Comparison of ENCODE assay signal across 32 cellular contexts in genomic region chr7:97018775-97019535, GRCh38. TPM values are rescaled to one million over a fixed set of nuclear protein-coding genes. Genes with fewer than 3 reads are reported as not detected.
DNase-seq lines count a peak whose midpoint lies in the region; ATAC-seq, FAIRE-seq and TF ChIP-seq lines count a peak whose summit lies in the region.
"Had no signal": no experiment of that assay in that cellular context is flagged by ENCODE, and none has a peak within 500 bp of the region (broad histone marks: within the 10 kb centered on the region; RNA-seq: fewer than 3 reads in every experiment).

No MANE protein-coding gene starts in this region.

- H3K4me1 Mint-ChIP-seq in GM23338 (peaks cover 61% of the 10 kb centered on the region), neural crest cell (peaks cover 33% of the 10 kb centered on the region), endothelial cell (ENCODE audit: unreplicated experiment) (peaks cover 52% of the 10 kb centered on the region)

- peaks cover 7% of the 10 kb centered on the region; the same call in 1 of the 3 replicates for H3K9me3 Mint-ChIP-seq in GM23338
- no peaks in the 10 kb centered on the region for H3K9me3 Mint-ChIP-seq in neural crest cell
- H3K9me3 Mint-ChIP-seq in endothelial cell (ENCODE audit: unreplicated experiment): no peaks in the 10 kb centered on the region
- H3K9me3 Mint-ChIP-seq: activated T-cell treated with anti-CD3 and anti-CD28 coated beads, Interleukin-2, amount 50 U/mL, for 24 hours; effector memory CD8-positive, alpha-beta T cell had no signal

- ATAC-seq in A549 (no peak), GM23338 (no peak), HG03565 (IDR thresholded peaks at IDR 0.05; ENCODE audit: unreplicated experiment) (no peak), GM19397 (IDR thresholded peaks at IDR 0.05; ENCODE audit: unreplicated experiment) (no peak)
- ATAC-seq: effector memory CD8-positive, alpha-beta T cell; esophagus mucosa; foreskin keratinocyte; heart left ventricle; HepG2 had no signal

- CTCF ChIA-PET in A549 (lab: Yijun Ruan, JAX): interaction anchor here (5.3 kb wide), 1 partner anchor 8 kb away, joined by 40 read pairs; no protein-coding TSS in a partner anchor

- H3K27ac ChIP-seq in A549 (no peak overlapping the region), GM23338 (ENCODE audit: low read depth) (no peak overlapping the region), esophagus muscularis mucosa (replicated peaks in 1 of 4) (no peak overlapping the region), small intestine (ENCODE audit: low read depth in 1 of 2, low read length in 1 of 2) (no peak overlapping the region)
- H3K27ac ChIP-seq: foreskin keratinocyte, heart left ventricle, sigmoid colon, SJCRH30, transverse colon had no signal

- TF ChIP-seq CTCF in A549 (IDR thresholded peaks at IDR 0.05) (no peak), GM23338 (conservative IDR thresholded peaks at IDR 0.05; ENCODE audit: low read depth in 2 of 2) (no peak), esophagus muscularis mucosa (IDR thresholded peaks at IDR 0.05) (no peak), neural crest cell (conservative IDR thresholded peaks at IDR 0.05) (no peak), endothelial cell (IDR thresholded peaks at IDR 0.05; ENCODE audit: unreplicated experiment) (no peak)

- H3K27ac Mint-ChIP-seq in GM23338 (no peak overlapping the region), neural crest cell (ENCODE audit: unreplicated experiment) (no peak overlapping the region), endothelial cell (ENCODE audit: unreplicated experiment) (no peak overlapping the region)
- H3K27ac Mint-ChIP-seq: activated T-cell treated with anti-CD3 and anti-CD28 coated beads, Interleukin-2, amount 50 U/mL, for 24 hours; effector memory CD8-positive, alpha-beta T cell had no signal

- TF ChIP-seq EP300 in A549 (IDR thresholded peaks at IDR 0.05): no peak
- no peak for TF ChIP-seq EP300 in esophagus muscularis mucosa (IDR thresholded peaks at IDR 0.05)

- peak overlapping the region; percentile 23; the same call in 2 of the 3 replicates for H3K4me2 ChIP-seq in A549
- 0 out of 2 replicates have a peak overlapping the region, but pooled peaks have one; percentile 51 for H3K4me2 ChIP-seq in GM23338

- H3K4me3 ChIP-seq in A549 (no peak overlapping the region), GM23338 (0 out of 2 replicates have a peak overlapping the region, but pooled peaks have one; percentile 30), esophagus muscularis mucosa (peak overlapping the region in 1 of 4 donors; percentile 1), small intestine (ENCODE audit: low read depth in 1 of 2, low read length in 2 of 2) (no peak overlapping the region)
- H3K4me3 ChIP-seq: sigmoid colon, SJCRH30, transverse colon had no signal

- H3K36me3 ChIP-seq in GM23338 (ENCODE audit: insufficient read depth) (no peaks in the 10 kb centered on the region), esophagus muscularis mucosa (no peaks in the 10 kb centered on the region), small intestine (ENCODE audit: control insufficient read depth in 2 of 2, insufficient read depth in 2 of 2, low read length in 2 of 2) (no peaks in the 10 kb centered on the region)
- H3K36me3 ChIP-seq: heart left ventricle, sigmoid colon, SJCRH30, transverse colon had no signal

- POLR2A ChIA-PET in A549 (lab: Yijun Ruan, JAX): no interaction called here

- peaks cover 100% of the 10 kb centered on the region for H3K27me3 ChIP-seq in GM23338 (ENCODE audit: insufficient read depth)
- H3K27me3 ChIP-seq in esophagus muscularis mucosa: peaks cover 4 to 100% (median 76%) of the 10 kb centered on the region in 4 donors
- H3K27me3 ChIP-seq in small intestine (ENCODE audit: control insufficient read depth in 2 of 2, insufficient read depth in 2 of 2, low read length in 2 of 2): peaks cover 21 to 55% of the 10 kb centered on the region in 2 donors
- H3K27me3 ChIP-seq: SJCRH30 had no signal

- TF ChIP-seq POLR2A in A549 (IDR thresholded peaks at IDR 0.05; ENCODE audit: low read length): no peak
- no peak for TF ChIP-seq POLR2A in esophagus muscularis mucosa (IDR thresholded peaks at IDR 0.05; ENCODE audit: low read depth)

- H3K9me3 ChIP-seq in A549: no peaks in the 10 kb centered on the region
- no peaks in the 10 kb centered on the region for H3K9me3 ChIP-seq in esophagus muscularis mucosa
- H3K9me3 ChIP-seq in small intestine (ENCODE audit: control insufficient read depth, low read depth): no peaks in the 10 kb centered on the region
- H3K9me3 ChIP-seq: heart left ventricle, sigmoid colon, SJCRH30, transverse colon had no signal

- no peaks in the 10 kb centered on the region; the same call in 2 of the 3 replicates for H3K36me3 Mint-ChIP-seq in GM23338 (ENCODE audit: low read depth)
- no peaks in the 10 kb centered on the region for H3K36me3 Mint-ChIP-seq in neural crest cell (ENCODE audit: low read depth)
- no peaks in the 10 kb centered on the region for H3K36me3 Mint-ChIP-seq in endothelial cell (ENCODE audit: low read depth, unreplicated experiment)

- H3K79me2 ChIP-seq in GM23338 (replicated peaks; ENCODE audit: insufficient read depth): no peaks in the 10 kb centered on the region

- intact Hi-C loops in esophagus muscularis mucosa (cut with DNase I): no loop called here

- H3K4me3 Mint-ChIP-seq in GM23338 (no peak overlapping the region), neural crest cell (peak overlapping the region; percentile 21), endothelial cell (ENCODE audit: unreplicated experiment) (no peak overlapping the region)
- H3K4me3 Mint-ChIP-seq: activated T-cell treated with anti-CD3 and anti-CD28 coated beads, Interleukin-2, amount 50 U/mL, for 24 hours; effector memory CD8-positive, alpha-beta T cell had no signal

- DNase-seq in A549 (ENCODE audit: low read depth in 1 of 2, low spot score in 1 of 2) (no peak), GM23338 (ENCODE audit: low spot score) (peak; percentile 48), esophagus muscularis mucosa (ENCODE audit: extremely low spot score) (peak; percentile 64), neural crest cell (ENCODE audit: low read depth, low spot score) (no peak), endothelial cell (ENCODE audit: low spot score) (no peak), small intestine (no peak)
- DNase-seq: activated CD4-positive, alpha-beta T cell treated with anti-CD3 and anti-CD28 coated beads for 48 hours; activated CD8-positive, alpha-beta memory T cell treated with anti-CD3 and anti-CD28 coated beads for 24 hours; activated naive CD4-positive, alpha-beta T cell; activated T-cell treated with anti-CD3 and anti-CD28 coated beads, Interleukin-2, amount 50 U/mL, for 24 hours; effector memory CD8-positive, alpha-beta T cell; foreskin keratinocyte; HCEC 1CT; heart left ventricle; Karpas-422; RPMI8226; sigmoid colon; SJCRH30; stimulated activated CD4-positive, alpha-beta T cell treated with anti-CD3 and anti-CD28 coated beads, Interleukin-15, amount 100 ng/mL, for 24 hours; stimulated activated CD4-positive, alpha-beta T cell treated with anti-CD3 and anti-CD28 coated beads, Interleukin-4, amount 100 ng/mL, for 4 hours; T-helper 9 cell; transverse colon had no signal

- TF ChIP-seq RAD21 in A549 (conservative IDR thresholded peaks at IDR 0.05 in 1 of 2, IDR thresholded peaks at IDR 0.05 in 1 of 2): no peak

- H2AFZ ChIP-seq in GM23338: no peak overlapping the region

- no peaks in the 10 kb centered on the region for H3K9me2 ChIP-seq in GM23338 (ENCODE audit: insufficient read depth)

- peaks cover 11% of the 10 kb centered on the region for H3K4me1 ChIP-seq in A549
- H3K4me1 ChIP-seq in GM23338 (ENCODE audit: insufficient read depth): peaks cover 68% of the 10 kb centered on the region
- peaks cover 24 to 63% (median 56%) of the 10 kb centered on the region in 4 donors for H3K4me1 ChIP-seq in esophagus muscularis mucosa
- no peaks in the 10 kb centered on the region for H3K4me1 ChIP-seq in small intestine (ENCODE audit: control insufficient read depth in 2 of 2, insufficient read depth in 1 of 2, low read depth in 1 of 2, low read length in 1 of 2)
- H3K4me1 ChIP-seq: foreskin keratinocyte, SJCRH30 had no signal

- peaks cover 47% of the 10 kb centered on the region for H3F3A ChIP-seq in GM23338 (replicated peaks; ENCODE audit: low read depth)

- peaks cover 38% of the 10 kb centered on the region for H4K20me1 ChIP-seq in GM23338 (replicated peaks; ENCODE audit: insufficient read depth)

- FAIRE-seq in A549 (lab: Jason Lieb, UNC) (no peak), small intestine (lab: Jason Lieb, UNC) (no peak)
- FAIRE-seq: GM12892, HepG2 had no signal

- H3K27me3 Mint-ChIP-seq in GM23338 (ENCODE audit: insufficient read depth, low read depth, poor library complexity): peaks cover 100% of the 10 kb centered on the region
- H3K27me3 Mint-ChIP-seq in neural crest cell (ENCODE audit: low read depth): peaks cover 99% of the 10 kb centered on the region
- H3K27me3 Mint-ChIP-seq in endothelial cell (ENCODE audit: unreplicated experiment): peaks cover 38% of the 10 kb centered on the region

- 33% methylated on average over 19 of the region's 20 CpGs for WGBS in A549 (ENCODE audit: missing lambda C conversion rate)
- 4% methylated on average over 20 of the region's 20 CpGs for WGBS in esophagus muscularis mucosa
- 10 to 15% (median 13%) methylated on average over 20 of the region's 20 CpGs for WGBS in small intestine, 3 donors

RNA-seq across cellular contexts. Expression of gene DLX5, which starts 5.7 kb away (rescaled TPM):
- not detected in 2 replicates for polyA plus RNA-seq in A549 (2011; rRNA removed)
- not detected in 2 replicates for polyA plus RNA-seq in A549 (2012; cell fraction: cytosol; rRNA removed)
- not detected in 2 replicates for polyA plus RNA-seq in A549 (2012; cell fraction: nucleus; rRNA removed)
- polyA plus RNA-seq in A549 (2017; fragmentation: RNase III; extraction: RNeasy Plus Mini Kit Qiagen cat#74134 plus additional on column Dnase treatment): not detected in 3 replicates
- not detected in 2 replicates for polyA minus RNA-seq in A549 (2011; rRNA and poly(A)+ RNA removed)
- total RNA-seq in GM23338 (2014; rRNA removed; shearing (Covaris generic)): not detected in 2 replicates
- not detected in 2 replicates for polyA plus RNA-seq in GM23338 (2016; fragmentation: Nextera tagmentation; extraction: Ambion mirVana)
- total RNA-seq in esophagus muscularis mucosa: under 1 TPM in 2 of 4 donors, not detected in 2; 0.17 to 0.26 TPM
- total RNA-seq in neural crest cell: 0.34 and 0.70 TPM in 2 replicates
- 0.18 TPM for total RNA-seq in endothelial cell (ENCODE audit: unreplicated experiment)
- under 1 TPM in 1 of 3 donors, not detected in 2; 0.12 TPM for polyA plus RNA-seq in small intestine
- total RNA-seq: HepG2, kidney epithelial cell, lung microvascular endothelial cell, OCI-LY7, SJCRH30, transverse colon had no signal
- polyA plus RNA-seq: AG04450, BJ, HepG2 had no signal

RNA-seq across cellular contexts. Expression of gene DLX6, which starts 13.6 kb away (rescaled TPM):
- polyA plus RNA-seq in A549 (2011; rRNA removed) (not detected in 2 replicates), A549 (2017; fragmentation: RNase III; extraction: RNeasy Plus Mini Kit Qiagen cat#74134 plus additional on column Dnase treatment) (not detected in 3 replicates), GM23338 (2016; fragmentation: Nextera tagmentation; extraction: Ambion mirVana) (not detected in 2 replicates), small intestine (under 1 TPM in 1 of 3 donors, not detected in 2; 0.06 TPM)
- 0.08 and 0.09 TPM in 2 replicates for polyA plus RNA-seq in A549 (2012; cell fraction: cytosol; rRNA removed)
- not detected in 2 replicates for polyA plus RNA-seq in A549 (2012; cell fraction: nucleus; rRNA removed)
- not detected in 2 replicates for polyA minus RNA-seq in A549 (2011; rRNA and poly(A)+ RNA removed)
- not detected in 2 replicates for total RNA-seq in GM23338 (2014; rRNA removed; shearing (Covaris generic))
- total RNA-seq in esophagus muscularis mucosa (not detected), neural crest cell (0.26 and 0.32 TPM in 2 replicates), endothelial cell (ENCODE audit: unreplicated experiment) (not detected)
- total RNA-seq: esophagus mucosa, foreskin keratinocyte, kidney epithelial cell, lung microvascular endothelial cell, OCI-LY7, transverse colon had no signal
- polyA plus RNA-seq: AG04450, BJ, heart left ventricle had no signal

Comparison
In these comparisons a context has a peak if more than half of its experiments do, and no peak if none do; other contexts are left out.
1. DNase-seq: peak in GM23338 (single experiment) and esophagus muscularis mucosa (single experiment); none in A549 (0 of 2), neural crest cell (single experiment), endothelial cell (single experiment) and small intestine (single experiment).